ENCODE assay signal across 8 cellular contexts in genomic region chr13:113029487-113030258, GRCh38.
A peak's percentile ranks its signal among the peaks of the same experiment; 100 is the strongest.
DNase-seq lines count a peak whose midpoint lies in the region; ATAC-seq and TF ChIP-seq lines count a peak whose summit lies in the region.

No MANE protein-coding gene starts in this region.

- DNase-seq in DMS53 (lab: John Stamatoyannopoulos, UW) (peak; percentile 7), DMS53 treated with DMSO at 0.1 percent for 48 hours (lab: John Stamatoyannopoulos, UW; ENCODE audit: unreplicated experiment) (no peak), NCI-H1930 (lab: John Stamatoyannopoulos, UW) (peak; percentile 46 to 60), activated T-cell treated with anti-CD3 and anti-CD28 coated beads for 48 hours (ENCODE audit: low read depth) (peak; percentile 41), NCI-H524 treated with DMSO at 0.1 percent for 48 hours (lab: John Stamatoyannopoulos, UW) (no peak)
- peak; percentile 10 to 50 for DNase-seq in stimulated activated CD4-positive, alpha-beta T cell treated with anti-CD3 and anti-CD28 coated beads, Interleukin-12 subunit alpha, Interleukin-12 subunit beta, amount 100 ng/mL, for 24 hours (ENCODE audit: low read depth in 2 of 2)

- TF ChIP-seq POLR2A in gastroesophageal sphincter (IDR thresholded peaks at IDR 0.05): no peak

- ATAC-seq in gastroesophageal sphincter (no peak), GM18511 (IDR thresholded peaks at IDR 0.05; ENCODE audit: unreplicated experiment) (no peak)

- TF ChIP-seq CTCF in gastroesophageal sphincter (IDR thresholded peaks at IDR 0.05): peak in 3 of 4 experiments; percentile 25 to 78 (median 53)

- no peaks in the 10 kb centered on the region for H3K9me3 ChIP-seq in gastroesophageal sphincter

- peaks cover 33% of the 10 kb centered on the region for H3K27me3 ChIP-seq in gastroesophageal sphincter

- H3K4me3 ChIP-seq in gastroesophageal sphincter: no peak overlapping the region

- H3K4me1 ChIP-seq in gastroesophageal sphincter: peaks cover 0 to 1% (median 0%) of the 10 kb centered on the region in 3 donors

- H3K36me3 ChIP-seq in gastroesophageal sphincter: no peaks in the 10 kb centered on the region

- H3K27ac ChIP-seq in gastroesophageal sphincter: no peak overlapping the region

- no peak for TF ChIP-seq EP300 in gastroesophageal sphincter (IDR thresholded peaks at IDR 0.05)

- 63 to 73% methylated on average over 1 to 9 of the region's 23 CpGs for WGBS in gastroesophageal sphincter (ENCODE audit: low coverage in 1 of 2), 2 donors

Comparison
In these comparisons a context has a peak if more than half of its experiments do, and no peak if none do; other contexts are left out.
1. DNase-seq: peak in DMS53 (single experiment), NCI-H1930 (2 of 2), activated T-cell treated with anti-CD3 and anti-CD28 coated beads for 48 hours (single experiment) and stimulated activated CD4-positive, alpha-beta T cell treated with anti-CD3 and anti-CD28 coated beads, Interleukin-12 subunit alpha, Interleukin-12 subunit beta, amount 100 ng/mL, for 24 hours (2 of 2); none in DMS53 treated with DMSO at 0.1 percent for 48 hours (single experiment) and NCI-H524 treated with DMSO at 0.1 percent for 48 hours (single experiment).